Comparison of ENCODE assay signal across 6 cellular contexts in the genomic region with DNA sequence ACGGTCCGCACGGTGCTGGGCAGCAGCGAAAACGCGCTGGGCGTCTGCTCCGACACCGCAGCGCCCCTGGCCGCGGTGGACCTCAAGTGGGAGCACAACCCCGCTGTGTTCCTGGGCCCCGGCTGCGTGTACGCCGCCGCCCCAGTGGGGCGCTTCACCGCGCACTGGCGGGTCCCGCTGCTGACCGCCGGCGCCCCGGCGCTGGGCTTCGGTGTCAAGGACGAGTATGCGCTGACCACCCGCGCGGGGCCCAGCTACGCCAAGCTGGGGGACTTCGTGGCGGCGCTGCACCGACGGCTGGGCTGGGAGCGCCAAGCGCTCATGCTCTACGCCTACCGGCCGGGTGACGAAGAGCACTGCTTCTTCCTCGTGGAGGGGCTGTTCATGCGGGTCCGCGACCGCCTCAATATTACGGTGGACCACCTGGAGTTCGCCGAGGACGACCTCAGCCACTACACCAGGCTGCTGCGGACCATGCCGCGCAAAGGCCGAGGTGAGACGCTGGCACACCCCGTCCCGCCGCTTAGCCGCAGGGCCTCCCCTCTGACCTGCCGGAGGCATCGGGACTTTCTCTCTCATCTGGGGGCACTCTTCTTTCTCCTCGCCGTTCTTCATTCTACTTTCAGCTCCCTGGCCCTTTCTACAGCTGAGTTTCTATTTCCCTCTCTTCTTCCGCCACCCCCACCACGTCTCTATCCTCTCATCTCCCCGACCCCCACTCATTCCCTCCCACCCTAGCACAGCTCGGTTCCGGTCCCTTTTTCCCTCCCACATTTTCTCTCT. TPM values are rescaled to one million over a fixed set of nuclear protein-coding genes. Genes with fewer than 3 reads are reported as not detected.
DNase-seq lines count a peak whose midpoint lies in the region; ATAC-seq and TF ChIP-seq lines count a peak whose summit lies in the region.

No MANE protein-coding gene starts in this region.

- no peaks in the 10 kb centered on the region for H3K36me3 Mint-ChIP-seq in natural killer cell treated with Interleukin-12 subunit alpha and Interleukin-12 subunit beta and Interleukin-15 and Interleukin-18, amount 100 ng/mL, for 72 hours

- no peaks in the 10 kb centered on the region for H3K9me3 Mint-ChIP-seq in natural killer cell treated with Interleukin-12 subunit alpha and Interleukin-12 subunit beta and Interleukin-15 and Interleukin-18, amount 100 ng/mL, for 72 hours

- peaks cover 21 to 22% of the 10 kb centered on the region in 2 donors for H3K4me1 Mint-ChIP-seq in natural killer cell treated with Interleukin-12 subunit alpha and Interleukin-12 subunit beta and Interleukin-15 and Interleukin-18, amount 100 ng/mL, for 72 hours (ENCODE audit: low read depth in 2 of 2)

- peaks cover 54 to 55% of the 10 kb centered on the region in 2 donors for H3K27me3 Mint-ChIP-seq in natural killer cell treated with Interleukin-12 subunit alpha and Interleukin-12 subunit beta and Interleukin-15 and Interleukin-18, amount 100 ng/mL, for 72 hours

- peak; percentile 41 for ATAC-seq in body of pancreas
- ATAC-seq in natural killer cell treated with Interleukin-12 subunit alpha and Interleukin-12 subunit beta and Interleukin-15 and Interleukin-18, amount 100 ng/mL, for 72 hours = peak; percentile 48 to 53
- no peak for ATAC-seq in GM19455 (IDR thresholded peaks at IDR 0.05; ENCODE audit: unreplicated experiment)

- intact Hi-C loops in body of pancreas (cut with DNase I) = no loop called here

- H3K27me3 ChIP-seq in MM.1S (replicated peaks; ENCODE audit: insufficient read depth, low read length) (peaks cover 57% of the 10 kb centered on the region), body of pancreas (peaks cover 0 to 9% of the 10 kb centered on the region in 2 donors)

- DNase-seq in MM.1S (no peak), body of pancreas (peak in 2 of 4 donors; percentile 30 to 37), OCI-M1 (lab: John Stamatoyannopoulos, UW) (no peak), cerebellum (ENCODE audit: low spot score) (no peak)
- peak; percentile 6 for DNase-seq in natural killer cell treated with Interleukin-12 subunit alpha and Interleukin-12 subunit beta and Interleukin-15 and Interleukin-18, amount 100 ng/mL, for 72 hours (ENCODE audit: low spot score)

- H3K27ac Mint-ChIP-seq in natural killer cell treated with Interleukin-12 subunit alpha and Interleukin-12 subunit beta and Interleukin-15 and Interleukin-18, amount 100 ng/mL, for 72 hours = no peak overlapping the region

- no peaks in the 10 kb centered on the region for H3K36me3 ChIP-seq in MM.1S (replicated peaks; ENCODE audit: insufficient read depth, low read length)
- H3K36me3 ChIP-seq in body of pancreas (replicated peaks in 1 of 2; ENCODE audit: insufficient read depth in 1 of 2, low read depth in 2 of 2) = no peaks in the 10 kb centered on the region

- no peak for TF ChIP-seq POLR2A in body of pancreas (IDR thresholded peaks at IDR 0.05)

- H3K9ac ChIP-seq in MM.1S (ENCODE audit: low read length) = no peak overlapping the region

- no peaks in the 10 kb centered on the region for H3F3A ChIP-seq in MM.1S (ENCODE audit: insufficient read depth, low read length)

- H3K79me2 ChIP-seq in MM.1S (ENCODE audit: low read length) = no peaks in the 10 kb centered on the region

- peak overlapping the region; percentile 58 for H2AFZ ChIP-seq in MM.1S (ENCODE audit: low read length)

- H3K4me3 ChIP-seq in MM.1S (ENCODE audit: low read length) = peak overlapping the region; percentile 52
- H3K4me3 ChIP-seq in body of pancreas = peak overlapping the region in 1 of 2 donors; percentile 26

- H3K4me2 ChIP-seq in MM.1S (ENCODE audit: low read depth, low read length) = peak overlapping the region; percentile 97

- H3K9me3 ChIP-seq in MM.1S (replicated peaks; ENCODE audit: insufficient read depth, low read length) = no peaks in the 10 kb centered on the region
- H3K9me3 ChIP-seq in body of pancreas = no peaks in the 10 kb centered on the region

- peaks cover 10% of the 10 kb centered on the region for H3K4me1 ChIP-seq in MM.1S (ENCODE audit: low read length)
- H3K4me1 ChIP-seq in body of pancreas = peaks cover 26% of the 10 kb centered on the region

- H3K9me2 ChIP-seq in MM.1S (replicated peaks; ENCODE audit: insufficient read depth, low read length) = no peaks in the 10 kb centered on the region

- no peak overlapping the region for H3K27ac ChIP-seq in MM.1S (ENCODE audit: low read length)
- no peak overlapping the region for H3K27ac ChIP-seq in body of pancreas

- 9 to 33% methylated on average over 20 to 60 of the region's 73 CpGs for WGBS in body of pancreas, 2 donors

- H3K4me3 Mint-ChIP-seq in natural killer cell treated with Interleukin-12 subunit alpha and Interleukin-12 subunit beta and Interleukin-15 and Interleukin-18, amount 100 ng/mL, for 72 hours = peak overlapping the region; percentile 85

- TF ChIP-seq CTCF in MM.1S (IDR thresholded peaks at IDR 0.05; ENCODE audit: low read length) = no peak; the same call in 1 of the 2 replicates
- TF ChIP-seq CTCF in body of pancreas (IDR thresholded peaks at IDR 0.05) = peak in 3 of 7 experiments; percentile 7 to 20 (median 11)

- no peaks in the 10 kb centered on the region for H4K20me1 ChIP-seq in MM.1S (ENCODE audit: insufficient read depth, low read length)

RNA-seq across cellular contexts. Expression of a gene that starts 1.0 kb away (rescaled TPM):
- total RNA-seq in body of pancreas (10 to 100 TPM; 11.7 to 16.5 TPM), cerebellum (0.91 TPM)
- not detected for total RNA-seq in natural killer cell treated with Interleukin-12 subunit alpha and Interleukin-12 subunit beta and Interleukin-15 and Interleukin-18, amount 100 ng/mL, for 72 hours

RNA-seq across cellular contexts. Expression of a gene that starts 8.7 kb away (rescaled TPM):
- total RNA-seq in body of pancreas = 10 to 100 TPM; 57.7 to 59.1 TPM
- 100 to 1,000 TPM; 198 to 210 TPM for total RNA-seq in natural killer cell treated with Interleukin-12 subunit alpha and Interleukin-12 subunit beta and Interleukin-15 and Interleukin-18, amount 100 ng/mL, for 72 hours
- 122 TPM for total RNA-seq in cerebellum

RNA-seq across cellular contexts. Expression of a gene that starts 21.0 kb away (rescaled TPM):
- total RNA-seq in body of pancreas (10 to 100 TPM; 21.8 to 23.7 TPM), cerebellum (32.0 TPM)
- total RNA-seq in natural killer cell treated with Interleukin-12 subunit alpha and Interleukin-12 subunit beta and Interleukin-15 and Interleukin-18, amount 100 ng/mL, for 72 hours = 10 to 100 TPM; 23.9 to 42.5 TPM

RNA-seq across cellular contexts. Expression of a gene that starts 45.7 kb away (rescaled TPM):
- 10 to 100 TPM; 62.3 to 68.0 TPM for total RNA-seq in body of pancreas
- total RNA-seq in natural killer cell treated with Interleukin-12 subunit alpha and Interleukin-12 subunit beta and Interleukin-15 and Interleukin-18, amount 100 ng/mL, for 72 hours = 10 to 100 TPM; 82.1 to 96.8 TPM
- total RNA-seq in cerebellum = 87.8 TPM

RNA-seq across cellular contexts. Expression of a gene that starts 48.3 kb away (rescaled TPM):
- total RNA-seq in body of pancreas = 10 to 100 TPM; 25.4 to 33.3 TPM
- total RNA-seq in natural killer cell treated with Interleukin-12 subunit alpha and Interleukin-12 subunit beta and Interleukin-15 and Interleukin-18, amount 100 ng/mL, for 72 hours = 10 to 100 TPM; 42.1 to 62.0 TPM
- 53.0 TPM for total RNA-seq in cerebellum
